26 cellular contexts compared by ENCODE assay signal in the genomic region with DNA sequence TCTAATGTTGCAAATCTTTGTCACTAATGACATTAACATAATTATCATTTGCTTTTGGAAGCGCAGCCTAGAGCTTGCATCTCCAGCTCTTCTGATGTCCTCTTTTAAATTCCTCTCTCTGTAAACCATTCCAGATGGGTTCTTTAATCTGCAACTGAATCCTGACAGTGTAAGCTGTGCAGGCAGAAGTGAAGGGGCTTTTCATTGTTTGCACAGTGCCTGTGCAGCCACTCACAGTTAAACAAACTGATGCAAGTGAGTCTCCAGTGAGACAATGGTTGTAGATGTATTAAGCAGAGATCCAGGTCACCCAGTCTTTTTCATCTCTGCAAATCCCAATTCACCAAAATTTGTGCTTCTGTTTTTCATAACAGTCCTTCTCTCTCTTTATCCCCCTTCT. TPM values are rescaled to one million over a fixed set of nuclear protein-coding genes. Genes with fewer than 3 reads are reported as not detected.
"Had no signal": no experiment of that assay in that cellular context is flagged by ENCODE, and none has a peak within 500 bp of the region (broad histone marks: within the 10 kb centered on the region; RNA-seq: fewer than 3 reads in every experiment).

No MANE protein-coding gene starts in this region.

- DNase-seq: activated B cell treated with CpG ODN at 0.5 μM for 24 hours; activated CD4-positive, alpha-beta T cell treated with anti-CD3 and anti-CD28 coated beads for 36 hours; activated CD8-positive, alpha-beta memory T cell treated with anti-CD3 and anti-CD28 coated beads, Interleukin-2, amount 50 U/mL, for 48 hours; activated CD8-positive, alpha-beta T cell treated with anti-CD3 and anti-CD28 coated beads, Interleukin-2, amount 10 ng/mL, durations not matched to agents 7 days and 5 days; activated naive CD4-positive, alpha-beta T cell; activated T-cell treated with anti-CD3 and anti-CD28 coated beads, Interleukin-2, amount 50 U/mL, for 1 hour; aorta; caudate nucleus; colonic mucosa; MG63; MV-4-11; NCI-H1092 treated with DMSO at 0.1 percent for 48 hours; NCI-H1417 treated with DMSO at 0.1 percent for 48 hours; NCI-H1694 treated with DMSO at 0.1 percent for 48 hours; NCI-H2081 treated with DMSO at 0.1 percent for 48 hours; NCI-H2171 treated with DMSO at 0.1 percent for 48 hours; NCI-H226; NCI-H524 treated with DMSO at 0.1 percent for 48 hours; NCI-H748 treated with DMSO at 0.1 percent for 48 hours; PC-3; SIG-M5; T-helper 17 cell; T-helper 9 cell had no signal

- H3K9me3 ChIP-seq: breast epithelium, colonic mucosa, MG63 had no signal

- ATAC-seq: activated CD4-positive, alpha-beta T cell treated with anti-CD3 and anti-CD28 coated beads for 36 hours; activated CD8-positive, alpha-beta T cell treated with anti-CD3 and anti-CD28 coated beads, Interleukin-2, amount 10 ng/mL, durations not matched to agents 7 days and 5 days; PC-3; T-helper 17 cell had no signal

- H3K27ac ChIP-seq: breast epithelium, colonic mucosa, KMS-11 had no signal

- H3K4me3 ChIP-seq: breast epithelium, colonic mucosa, MG63 had no signal

- H3K36me3 ChIP-seq: breast epithelium, colonic mucosa, MG63 had no signal

- H3K27me3 ChIP-seq: breast epithelium, colonic mucosa had no signal

- H3K4me1 ChIP-seq: breast epithelium, colonic mucosa had no signal

RNA-seq across cellular contexts. Expression of gene FCRL5, which starts 22.5 kb away (rescaled TPM):
- total RNA-seq: activated CD4-positive, alpha-beta T cell treated with anti-CD3 and anti-CD28 coated beads for 36 hours; cerebellum; PC-3 had no signal

RNA-seq across cellular contexts. Expression of gene FCRL4, which starts 23.0 kb away (rescaled TPM):
- total RNA-seq: activated CD4-positive, alpha-beta T cell treated with anti-CD3 and anti-CD28 coated beads for 36 hours; activated CD8-positive, alpha-beta T cell treated with anti-CD3 and anti-CD28 coated beads, Interleukin-2, amount 10 ng/mL, durations not matched to agents 7 days and 5 days; aorta; cerebellum; colonic mucosa; PC-3; T-helper 17 cell had no signal
